8 cellular contexts compared by ENCODE assay signal in genomic region chr7:128791968-128792319, GRCh38. TPM values are rescaled to one million over a fixed set of nuclear protein-coding genes. Genes with fewer than 3 reads are reported as not detected.
DNase-seq lines count a peak whose midpoint lies in the region; ATAC-seq, FAIRE-seq and TF ChIP-seq lines count a peak whose summit lies in the region.

Gene CCDC136 (plus strand): TSS chr7:128791968. CDS start chr7:128792412, 444 bp downstream.

- H3K27ac ChIP-seq in GM23338 (ENCODE audit: low read depth) (no peak within 1 kb of the TSS), foreskin keratinocyte (no peak within 1 kb of the TSS), prostate gland (peak within 1 kb of the TSS; percentile 76 to 77)

- ATAC-seq in GM23338 (peak; percentile 7), SK-N-SH treated with all-trans-retinoic acid at 6 μM for 48 hours (peak; percentile 60), foreskin keratinocyte (peak; percentile 24), GM19023 (IDR thresholded peaks at IDR 0.05; ENCODE audit: unreplicated experiment) (no peak), GM18861 (IDR thresholded peaks at IDR 0.05; ENCODE audit: unreplicated experiment) (no peak), GM21825 (IDR thresholded peaks at IDR 0.05; ENCODE audit: unreplicated experiment) (no peak)

- H3K36me3 ChIP-seq in GM23338 (ENCODE audit: insufficient read depth), result 0 out of 2 replicates have a peak, but pooled peaks cover 6% of the 10 kb centered on the region
- H3K36me3 ChIP-seq in prostate gland, result no peaks in the 10 kb centered on the region

- DNase-seq in GM23338 (ENCODE audit: low spot score) (peak; percentile 46), foreskin keratinocyte (no peak), prostate gland (ENCODE audit: low spot score) (no peak), GM19239 (ENCODE audit: insufficient read length, low spot score) (no peak)

- intact Hi-C loops in prostate gland (cut with DNase I), result loop anchor here (5.0 kb wide), 2 partner anchors 35 kb away; no protein-coding TSS in a partner anchor

- no peaks in the 10 kb centered on the region for H3K9me2 ChIP-seq in GM23338 (ENCODE audit: insufficient read depth)

- peak within 1 kb of the TSS; percentile 99 for H2AFZ ChIP-seq in GM23338

- FAIRE-seq in GM19239 (lab: Jason Lieb, UNC), result no peak

- peaks cover 23% of the 10 kb centered on the region for H3K36me3 Mint-ChIP-seq in GM23338 (ENCODE audit: low read depth)

- H3K4me3 ChIP-seq in GM23338, result peak within 1 kb of the TSS; percentile 85
- H3K4me3 ChIP-seq in prostate gland, result peak within 1 kb of the TSS; percentile 75 to 89

- WGBS in prostate gland, result 15% methylated on average over 9 of the region's 9 CpGs

- H3K4me2 ChIP-seq in GM23338, result peak within 1 kb of the TSS; percentile 92

- TF ChIP-seq POLR2A in prostate gland (IDR thresholded peaks at IDR 0.05), result no peak

- H3K27me3 Mint-ChIP-seq in GM23338 (ENCODE audit: insufficient read depth, low read depth, poor library complexity), result peaks cover 13% of the 10 kb centered on the region

- no peak within 1 kb of the TSS for H3K27ac Mint-ChIP-seq in GM23338

- no peaks in the 10 kb centered on the region for H3K79me2 ChIP-seq in GM23338 (replicated peaks; ENCODE audit: insufficient read depth)

- H3K9me3 ChIP-seq in prostate gland, result no peaks in the 10 kb centered on the region

- H3K4me3 Mint-ChIP-seq in GM23338, result peak within 1 kb of the TSS; percentile 84

- peaks cover 26% of the 10 kb centered on the region for H3K4me1 ChIP-seq in GM23338 (ENCODE audit: insufficient read depth)
- no peaks in the 10 kb centered on the region for H3K4me1 ChIP-seq in foreskin keratinocyte
- H3K4me1 ChIP-seq in prostate gland (replicated peaks), result no peaks in the 10 kb centered on the region

- H4K20me1 ChIP-seq in GM23338 (replicated peaks; ENCODE audit: insufficient read depth), result no peaks in the 10 kb centered on the region; the same call in 1 of the 2 replicates

- no peaks in the 10 kb centered on the region for H3K9me3 Mint-ChIP-seq in GM23338

- H3K27me3 ChIP-seq in GM23338 (ENCODE audit: insufficient read depth), result no peaks in the 10 kb centered on the region
- peaks cover 40% of the 10 kb centered on the region for H3K27me3 ChIP-seq in foreskin keratinocyte
- H3K27me3 ChIP-seq in prostate gland (replicated peaks; ENCODE audit: insufficient read depth), result no peaks in the 10 kb centered on the region

- TF ChIP-seq CTCF in GM23338 (conservative IDR thresholded peaks at IDR 0.05; ENCODE audit: low read depth in 2 of 2) (no peak), foreskin keratinocyte (conservative IDR thresholded peaks at IDR 0.05) (no peak), prostate gland (IDR thresholded peaks at IDR 0.05) (no peak)

- peaks cover 34% of the 10 kb centered on the region for H3K4me1 Mint-ChIP-seq in GM23338

- H3F3A ChIP-seq in GM23338 (replicated peaks; ENCODE audit: low read depth), result 0 out of 2 replicates have a peak, but pooled peaks cover 6% of the 10 kb centered on the region

TF ChIP-seq in GM23338, 12 proteins besides CTCF, POLR2A, EP300 and RAD21 (continues in another document):
- TF ChIP-seq JUNB (IDR thresholded peaks at IDR 0.05; ENCODE audit: unreplicated experiment), result no peak
- no peak for TF ChIP-seq EZH2 (IDR thresholded peaks at IDR 0.05; ENCODE audit: low read depth, unreplicated experiment)

TF ChIP-seq in SK-N-SH treated with all-trans-retinoic acid at 6 μM for 48 hours, 23 proteins besides CTCF, POLR2A, EP300 and RAD21:
- TF ChIP-seq SNAI2 (CRISPR knock-in tag; IDR thresholded peaks at IDR 0.05), result no peak
- no peak for TF ChIP-seq OSR1 (CRISPR knock-in tag; IDR thresholded peaks at IDR 0.05)
- TF ChIP-seq ZNF565 (CRISPR knock-in tag; conservative IDR thresholded peaks at IDR 0.05; ENCODE audit: low read depth), result no peak
- TF ChIP-seq TCF4 (CRISPR knock-in tag; IDR thresholded peaks at IDR 0.05; ENCODE audit: borderline replicate concordance), result no peak
- no peak for TF ChIP-seq RARB (CRISPR knock-in tag; IDR thresholded peaks at IDR 0.05)

RNA-seq across cellular contexts. Expression of gene CCDC136, which starts in this region (rescaled TPM):
- total RNA-seq in GM23338 (2014; rRNA removed; shearing (Covaris generic)), result 39.9 and 55.7 TPM in 2 replicates
- 26.0 and 27.1 TPM in 2 replicates for polyA plus RNA-seq in GM23338 (2016; fragmentation: Nextera tagmentation; extraction: Ambion mirVana)
- total RNA-seq in foreskin keratinocyte, result 2.3 and 2.4 TPM in 2 replicates
- polyA plus RNA-seq in foreskin keratinocyte, result 1.6 and 1.9 TPM in 2 replicates
- 10 to 100 TPM; 11.7 to 61.2 TPM for total RNA-seq in prostate gland

Comparison
In these comparisons a context has a peak if more than half of its experiments do, and no peak if none do; other contexts are left out.
1. ATAC-seq: peak in GM23338 (single experiment), SK-N-SH treated with all-trans-retinoic acid at 6 μM for 48 hours (single experiment) and foreskin keratinocyte (single experiment); none in GM19023 (single experiment), GM18861 (single experiment) and GM21825 (single experiment).
2. H3K27ac ChIP-seq: peak in prostate gland (2 of 2); none in GM23338 (single experiment) and foreskin keratinocyte (single experiment).